In genomic region chr7:103123529-103123928, GRCh38 we compare ENCODE assay signal across 27 cellular contexts.
"Had no signal": no experiment of that assay in that cellular context is flagged by ENCODE, and none has a peak within 500 bp of the region (broad histone marks: within the 10 kb centered on the region; RNA-seq: fewer than 3 reads in every experiment).

No MANE protein-coding gene starts in this region.

- H3K9me3 Mint-ChIP-seq: activated naive CD8-positive, alpha-beta T cell treated with anti-CD3 and anti-CD28 coated beads, Interleukin-2, amount 10 ng/mL, durations not matched to agents 7 days and 5 days; T-helper 1 cell treated with Interleukin-12 subunit alpha and Interleukin-12 subunit beta and Interleukin-4 antibody, amounts not matched to agents 30 μg/mL and 1 μg/mL, for 36 hours had no signal

- H3K9me3 ChIP-seq: adrenal gland, breast epithelium had no signal

- H3K4me1 Mint-ChIP-seq: activated naive CD8-positive, alpha-beta T cell treated with anti-CD3 and anti-CD28 coated beads, Interleukin-2, amount 10 ng/mL, durations not matched to agents 7 days and 5 days had no signal

- H3K27ac Mint-ChIP-seq: activated CD8-positive, alpha-beta T cell treated with anti-CD3 and anti-CD28 coated beads, Interleukin-2, amount 10 ng/mL, durations not matched to agents 7 days and 5 days; activated naive CD8-positive, alpha-beta T cell treated with anti-CD3 and anti-CD28 coated beads, Interleukin-2, amount 10 ng/mL, durations not matched to agents 7 days and 5 days; T-helper 1 cell treated with Interleukin-12 subunit alpha and Interleukin-12 subunit beta and Interleukin-4 antibody, amounts not matched to agents 30 μg/mL and 1 μg/mL, for 36 hours had no signal

- DNase-seq: activated CD4-positive, alpha-beta T cell treated with anti-CD3 and anti-CD28 coated beads for 48 hours; activated CD4-positive, alpha-beta T cell treated with anti-CD3 and anti-CD28 coated beads, Interleukin-2, amount 50 U/mL, for 4 hours; activated CD8-positive, alpha-beta memory T cell treated with anti-CD3 and anti-CD28 coated beads, Interleukin-2, amount 50 U/mL, for 48 hours; activated CD8-positive, alpha-beta T cell treated with anti-CD3 and anti-CD28 coated beads, Interleukin-2, amount 10 ng/mL, durations not matched to agents 7 days and 5 days; activated naive CD4-positive, alpha-beta T cell treated with anti-CD3 and anti-CD28 coated beads, Interleukin-2, amount 50 U/mL, for 16 hours; activated naive CD8-positive, alpha-beta T cell treated with anti-CD3 and anti-CD28 coated beads, Interleukin-2, amount 10 ng/mL, durations not matched to agents 7 days and 5 days; activated T-cell treated with anti-CD3 and anti-CD28 coated beads, Interleukin-2, amount 50 U/mL, for 1 hour; adrenal gland; anterior cingulate cortex; caudate nucleus; IMR-90; KG1; NCI-H1092; NCI-H1417; NCI-H1694; NCI-H2029; NCI-H2107; NCI-H2171 treated with DMSO at 0.1 percent for 48 hours; NCI-H226; NCI-H526; NCI-H774; PC-3; SHP77 treated with DMSO at 0.1 percent for 48 hours; T-helper 9 cell had no signal

- ATAC-seq: activated CD4-positive, CD25-positive, alpha-beta regulatory T cell treated with anti-CD3 and anti-CD28 coated beads, Interleukin-2, amount 50 U/mL, for 24 hours; activated CD8-positive, alpha-beta T cell treated with anti-CD3 and anti-CD28 coated beads, Interleukin-2, amount 10 ng/mL, durations not matched to agents 7 days and 5 days; PC-3 had no signal

- H3K27me3 Mint-ChIP-seq: activated naive CD8-positive, alpha-beta T cell treated with anti-CD3 and anti-CD28 coated beads, Interleukin-2, amount 10 ng/mL, durations not matched to agents 7 days and 5 days had no signal

- H3K4me3 Mint-ChIP-seq: activated CD8-positive, alpha-beta T cell treated with anti-CD3 and anti-CD28 coated beads, Interleukin-2, amount 10 ng/mL, durations not matched to agents 7 days and 5 days; activated naive CD8-positive, alpha-beta T cell treated with anti-CD3 and anti-CD28 coated beads, Interleukin-2, amount 10 ng/mL, durations not matched to agents 7 days and 5 days; T-helper 1 cell treated with Interleukin-12 subunit alpha and Interleukin-12 subunit beta and Interleukin-4 antibody, amounts not matched to agents 30 μg/mL and 1 μg/mL, for 36 hours had no signal
